23 cellular contexts compared by ENCODE assay signal in the genomic region with DNA sequence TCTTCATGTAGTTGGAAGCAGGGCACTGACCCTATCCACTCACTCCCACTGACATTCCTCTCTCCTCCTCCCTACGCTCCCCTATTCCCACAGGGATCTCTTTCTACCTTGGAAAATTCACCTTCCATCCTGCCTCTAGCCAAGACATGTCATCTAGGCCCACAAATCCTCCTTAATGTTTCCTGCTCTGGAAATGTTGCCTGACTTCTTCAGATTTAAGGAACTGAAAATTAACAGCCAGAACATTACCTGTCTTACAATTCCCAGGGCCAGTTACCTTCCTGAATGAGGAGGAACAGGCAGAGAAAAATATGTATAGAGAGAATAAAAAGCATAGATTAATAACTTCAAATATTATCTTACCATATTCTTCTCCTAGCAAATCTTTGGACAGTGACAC.
A peak's percentile ranks its signal among the peaks of the same experiment; 100 is the strongest.
DNase-seq lines count a peak whose midpoint lies in the region; ATAC-seq and TF ChIP-seq lines count a peak whose summit lies in the region.
"Had no signal": no experiment of that assay in that cellular context is flagged by ENCODE, and none has a peak within 500 bp of the region (broad histone marks: within the 10 kb centered on the region; RNA-seq: fewer than 3 reads in every experiment).

No MANE protein-coding gene starts in this region.

- H3K36me3 Mint-ChIP-seq in activated CD4-positive, alpha-beta T cell treated with anti-CD3 and anti-CD28 coated beads, Interleukin-2, amount 10 ng/mL, durations not matched to agents 24 days and 14 days (ENCODE audit: low read depth) = peaks cover 10% of the 10 kb centered on the region
- no peaks in the 10 kb centered on the region for H3K36me3 Mint-ChIP-seq in CD4-positive, CD25-positive, alpha-beta regulatory T cell
- peaks cover 5% of the 10 kb centered on the region for H3K36me3 Mint-ChIP-seq in activated CD4-positive, alpha-beta memory T cell treated with anti-CD3 and anti-CD28 coated beads for 36 hours
- peaks cover 4% of the 10 kb centered on the region for H3K36me3 Mint-ChIP-seq in central memory CD8-positive, alpha-beta T cell (ENCODE audit: insufficient read depth)
- H3K36me3 Mint-ChIP-seq in mesothelial cell of epicardium = no peaks in the 10 kb centered on the region
- H3K36me3 Mint-ChIP-seq: CD8-positive, alpha-beta memory T cell; type B pancreatic cell had no signal

- no peaks in the 10 kb centered on the region for H3K36me3 ChIP-seq in CD4-positive, CD25-positive, alpha-beta regulatory T cell (ENCODE audit: control insufficient read depth, insufficient read depth, low read length)
- H3K36me3 ChIP-seq: brain microvascular endothelial cell, left lung had no signal

- H3K27me3 ChIP-seq in CD4-positive, CD25-positive, alpha-beta regulatory T cell (ENCODE audit: control insufficient read depth, insufficient read depth, low read length) = no peaks in the 10 kb centered on the region
- H3K27me3 ChIP-seq: brain microvascular endothelial cell, left lung had no signal

- peaks cover 38% of the 10 kb centered on the region for H3K4me1 ChIP-seq in CD4-positive, CD25-positive, alpha-beta regulatory T cell (ENCODE audit: control insufficient read depth, insufficient read depth, low read length, poor library complexity, severe bottlenecking)

- peak overlapping the region; percentile 6 for H3K27ac ChIP-seq in CD4-positive, CD25-positive, alpha-beta regulatory T cell (ENCODE audit: insufficient read depth, low read length, poor library complexity, severe bottlenecking)
- H3K27ac ChIP-seq: brain microvascular endothelial cell, left lung, PC-9, skin epidermis had no signal

- intact Hi-C loops in activated CD4-positive, alpha-beta T cell treated with anti-CD3 and anti-CD28 coated beads, Interleukin-2, amount 10 ng/mL, durations not matched to agents 24 days and 14 days (cut with micrococcal nuclease) = no loop called here
- intact Hi-C loops in activated CD4-positive, alpha-beta memory T cell treated with anti-CD3 and anti-CD28 coated beads for 36 hours (cut with micrococcal nuclease) = no loop called here

- ATAC-seq in CD4-positive, CD25-positive, alpha-beta regulatory T cell (ENCODE audit: low read depth in 2 of 2) = no peak
- ATAC-seq in central memory CD8-positive, alpha-beta T cell (replicated peaks; ENCODE audit: extremely low read depth, poor library complexity, severe bottlenecking) = no peak
- ATAC-seq: left lung, Right ventricle myocardium inferior, SK-N-SH treated with all-trans-retinoic acid at 6 μM for 48 hours had no signal

- POLR2A ChIA-PET in activated CD4-positive, alpha-beta memory T cell treated with anti-CD3 and anti-CD28 coated beads for 36 hours (lab: Charles Lee) = no interaction called here

- no peaks in the 10 kb centered on the region for H3K27me3 Mint-ChIP-seq in activated CD4-positive, alpha-beta T cell treated with anti-CD3 and anti-CD28 coated beads, Interleukin-2, amount 10 ng/mL, durations not matched to agents 24 days and 14 days
- H3K27me3 Mint-ChIP-seq in CD4-positive, CD25-positive, alpha-beta regulatory T cell = no peaks in the 10 kb centered on the region
- H3K27me3 Mint-ChIP-seq in activated CD4-positive, alpha-beta memory T cell treated with anti-CD3 and anti-CD28 coated beads for 36 hours = no peaks in the 10 kb centered on the region
- H3K27me3 Mint-ChIP-seq in central memory CD8-positive, alpha-beta T cell = no peaks in the 10 kb centered on the region
- H3K27me3 Mint-ChIP-seq in mesothelial cell of epicardium (ENCODE audit: low read depth) = peaks cover 4% of the 10 kb centered on the region
- H3K27me3 Mint-ChIP-seq: CD8-positive, alpha-beta memory T cell; type B pancreatic cell had no signal

- no peak for TF ChIP-seq CTCF in mesothelial cell of epicardium (IDR thresholded peaks at IDR 0.05; ENCODE audit: unreplicated experiment)

- peaks cover 63% of the 10 kb centered on the region for H3K4me1 Mint-ChIP-seq in activated CD4-positive, alpha-beta T cell treated with anti-CD3 and anti-CD28 coated beads, Interleukin-2, amount 10 ng/mL, durations not matched to agents 24 days and 14 days
- peaks cover 34 to 69% (median 54%) of the 10 kb centered on the region in 4 donors for H3K4me1 Mint-ChIP-seq in CD4-positive, CD25-positive, alpha-beta regulatory T cell
- H3K4me1 Mint-ChIP-seq in activated CD4-positive, alpha-beta memory T cell treated with anti-CD3 and anti-CD28 coated beads for 36 hours (ENCODE audit: low read depth) = peaks cover 84% of the 10 kb centered on the region
- peaks cover 19% of the 10 kb centered on the region for H3K4me1 Mint-ChIP-seq in central memory CD8-positive, alpha-beta T cell
- H3K4me1 Mint-ChIP-seq in mesothelial cell of epicardium = peaks cover 3% of the 10 kb centered on the region

- CTCF ChIA-PET in activated CD4-positive, alpha-beta memory T cell treated with anti-CD3 and anti-CD28 coated beads for 36 hours (lab: Charles Lee) = no interaction called here

- no peak overlapping the region for H3K4me3 ChIP-seq in CD4-positive, CD25-positive, alpha-beta regulatory T cell (ENCODE audit: low read depth, low read length)
- H3K4me3 ChIP-seq: left lung, PC-9, skin epidermis had no signal

- peak overlapping the region; percentile 93 for H3K27ac Mint-ChIP-seq in activated CD4-positive, alpha-beta T cell treated with anti-CD3 and anti-CD28 coated beads, Interleukin-2, amount 10 ng/mL, durations not matched to agents 24 days and 14 days
- peak overlapping the region; percentile 21 to 69 (median 24) for H3K27ac Mint-ChIP-seq in CD4-positive, CD25-positive, alpha-beta regulatory T cell
- H3K27ac Mint-ChIP-seq in activated CD4-positive, alpha-beta memory T cell treated with anti-CD3 and anti-CD28 coated beads for 36 hours = peak overlapping the region; percentile 79
- H3K27ac Mint-ChIP-seq in central memory CD8-positive, alpha-beta T cell (ENCODE audit: low read depth) = peak overlapping the region; percentile 8
- H3K27ac Mint-ChIP-seq in mesothelial cell of epicardium = no peak overlapping the region
- H3K27ac Mint-ChIP-seq: type B pancreatic cell had no signal

- no peaks in the 10 kb centered on the region for H3K9me3 ChIP-seq in CD4-positive, CD25-positive, alpha-beta regulatory T cell (ENCODE audit: control insufficient read depth in 2 of 2, low read length in 2 of 2)
- H3K9me3 ChIP-seq: left lung had no signal

- H3K4me3 Mint-ChIP-seq in activated CD4-positive, alpha-beta T cell treated with anti-CD3 and anti-CD28 coated beads, Interleukin-2, amount 10 ng/mL, durations not matched to agents 24 days and 14 days = peak overlapping the region; percentile 51
- H3K4me3 Mint-ChIP-seq in CD4-positive, CD25-positive, alpha-beta regulatory T cell = peak overlapping the region in 1 of 4 donors; percentile 9
- H3K4me3 Mint-ChIP-seq in activated CD4-positive, alpha-beta memory T cell treated with anti-CD3 and anti-CD28 coated beads for 36 hours = no peak overlapping the region
- no peak overlapping the region for H3K4me3 Mint-ChIP-seq in central memory CD8-positive, alpha-beta T cell
- H3K4me3 Mint-ChIP-seq in mesothelial cell of epicardium = no peak overlapping the region
- H3K4me3 Mint-ChIP-seq: type B pancreatic cell had no signal

- no peak for DNase-seq in activated CD4-positive, alpha-beta T cell treated with anti-CD3 and anti-CD28 coated beads, Interleukin-2, amount 10 ng/mL, durations not matched to agents 24 days and 14 days
- DNase-seq in activated CD4-positive, alpha-beta T cell treated with anti-CD3 and anti-CD28 coated beads, Interleukin-2, amount 50 U/mL, for 1 hour = no peak
- DNase-seq in CD4-positive, CD25-positive, alpha-beta regulatory T cell = no peak
- no peak for DNase-seq in activated CD4-positive, alpha-beta memory T cell treated with anti-CD3 and anti-CD28 coated beads for 36 hours
- DNase-seq in central memory CD8-positive, alpha-beta T cell (ENCODE audit: low spot score in 2 of 2) = no peak
- DNase-seq in mesothelial cell of epicardium (ENCODE audit: low spot score in 2 of 2, unreplicated experiment in 2 of 2) (no peak), NCI-H345 treated with DMSO at 0.1 percent for 48 hours (lab: John Stamatoyannopoulos, UW; ENCODE audit: unreplicated experiment) (no peak), DMS53 (lab: John Stamatoyannopoulos, UW) (no peak)
- DNase-seq: amniotic stem cell; brain microvascular endothelial cell; CD8-positive, alpha-beta memory T cell; hypothalamus; left lung; NCI-H1092; NCI-H1694 treated with DMSO at 0.1 percent for 48 hours; NCI-H524 treated with DMSO at 0.1 percent for 48 hours; PC-9; stimulated activated CD8-positive, alpha-beta memory T cell treated with anti-CD3 and anti-CD28 coated beads, Interleukin-4, amount 100 ng/mL, for 48 hours; substantia nigra had no signal

- H3K9me3 Mint-ChIP-seq in activated CD4-positive, alpha-beta T cell treated with anti-CD3 and anti-CD28 coated beads, Interleukin-2, amount 10 ng/mL, durations not matched to agents 24 days and 14 days = peaks cover 3% of the 10 kb centered on the region
- no peaks in the 10 kb centered on the region for H3K9me3 Mint-ChIP-seq in CD4-positive, CD25-positive, alpha-beta regulatory T cell
- H3K9me3 Mint-ChIP-seq in activated CD4-positive, alpha-beta memory T cell treated with anti-CD3 and anti-CD28 coated beads for 36 hours = no peaks in the 10 kb centered on the region
- no peaks in the 10 kb centered on the region for H3K9me3 Mint-ChIP-seq in central memory CD8-positive, alpha-beta T cell
- H3K9me3 Mint-ChIP-seq in mesothelial cell of epicardium = no peaks in the 10 kb centered on the region
- H3K9me3 Mint-ChIP-seq: CD8-positive, alpha-beta memory T cell; type B pancreatic cell had no signal
